1 cellular context compared by ENCODE assay signal in genomic region chr14:21097616-21098133, GRCh38.
TF ChIP-seq lines count a peak whose summit lies in the region.

No MANE protein-coding gene starts in this region.

TF ChIP-seq in HepG2, 621 proteins besides CTCF, POLR2A, EP300 and RAD21 (continued from another document):
- TF ChIP-seq TCF12 (IDR thresholded peaks at IDR 0.05) (no peak), TCF12 (CRISPR knock-in tag; IDR thresholded peaks at IDR 0.05) (no peak)
